In genomic region chr9:120792898-120793765, GRCh38 we compare ENCODE assay signal across 1 cellular context.
A peak's percentile ranks its signal among the peaks of the same experiment; 100 is the strongest.
TF ChIP-seq lines count a peak whose summit lies in the region.

Gene FBXW2 (minus strand): TSS chr9:120793416. CDS start chr9:120788258, 5,158 bp downstream.

TF ChIP-seq in HCT116, 20 proteins besides CTCF, POLR2A, EP300 and RAD21 (continued from another document):
- TF ChIP-seq FOSL1 (IDR thresholded peaks at IDR 0.05; ENCODE audit: low read depth) (0 out of 2 replicates have a peak, but pooled peaks have one; percentile 1), EGR1 (IDR thresholded peaks at IDR 0.05; ENCODE audit: low read depth) (peak; percentile 81), REST (IDR thresholded peaks at IDR 0.05; ENCODE audit: low read depth) (no peak), EZH2 (IDR thresholded peaks at IDR 0.05) (no peak), MAX (IDR thresholded peaks at IDR 0.05) (peak; percentile 88)
